ENCODE assay signal across 11 cellular contexts in the genomic region with DNA sequence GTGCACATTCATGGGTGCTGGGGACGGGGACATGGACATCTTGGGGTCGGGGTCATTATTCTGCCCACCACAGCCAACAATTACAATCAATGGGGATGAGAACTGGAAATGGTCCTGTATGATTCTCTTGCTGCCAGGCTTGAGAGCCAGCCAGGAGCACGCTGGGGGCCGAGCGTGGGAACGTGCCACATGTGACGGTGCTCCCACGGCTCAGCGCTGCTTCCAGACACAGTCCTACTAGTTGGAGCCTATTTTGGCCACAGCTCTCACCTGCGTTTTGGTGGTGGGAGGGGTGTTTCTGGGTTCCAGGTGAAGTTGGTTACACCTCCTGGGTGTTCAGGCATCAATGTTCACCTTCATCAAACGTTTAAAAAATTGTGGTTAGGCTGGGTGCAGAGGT. TPM values are rescaled to one million over a fixed set of nuclear protein-coding genes. Genes with fewer than 3 reads are reported as not detected.
"Had no signal": no experiment of that assay in that cellular context is flagged by ENCODE, and none has a peak within 500 bp of the region (broad histone marks: within the 10 kb centered on the region; RNA-seq: fewer than 3 reads in every experiment).

No MANE protein-coding gene starts in this region.

RNA-seq across cellular contexts. Expression of a gene that starts 19.5 kb away (rescaled TPM):
- total RNA-seq: OCI-LY7, PC-3, PC-9, Peyer's patch, Right ventricle myocardium inferior, Right ventricle myocardium superior, RPMI7951, SJCRH30, SJSA1, SK-MEL-5 had no signal
- polyA plus RNA-seq: SK-N-SH had no signal
